In the genomic region with DNA sequence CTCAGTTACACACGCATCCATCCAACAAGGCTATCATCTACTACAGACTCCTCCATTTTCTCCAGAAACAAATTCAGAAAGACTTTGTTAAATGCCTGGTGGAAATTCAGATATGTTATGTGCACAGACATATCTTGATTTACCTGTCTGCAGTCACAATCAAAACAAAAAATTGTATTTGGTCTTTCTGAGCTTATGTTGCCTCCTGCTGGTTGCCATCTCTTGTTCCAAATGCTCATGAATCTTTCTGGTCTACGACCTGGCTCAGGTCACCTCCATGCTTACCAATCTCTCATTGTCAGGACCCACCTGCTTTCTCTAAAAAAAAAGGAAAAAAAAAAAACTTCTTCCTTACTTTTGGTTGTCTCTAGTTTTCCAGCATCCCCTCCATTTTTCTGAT, we compare ENCODE assay signal across 8 cellular contexts.
DNase-seq lines count a peak whose midpoint lies in the region; ATAC-seq and TF ChIP-seq lines count a peak whose summit lies in the region.

No MANE protein-coding gene starts in this region.

- no peak overlapping the region for H3K27ac ChIP-seq in DOHH2 (ENCODE audit: low read depth, low read length)

- H3K9me3 Mint-ChIP-seq in stimulated activated memory B cell treated with anti-CD40 and anti-IgM and Interleukin-4, amounts not matched to agents 10 μg/mL and 1 μg/mL and 100 μg/mL, for 72 hours, result no peaks in the 10 kb centered on the region

- no peak for ATAC-seq in stimulated activated memory B cell treated with anti-CD40 and anti-IgM and Interleukin-4, amounts not matched to agents 10 μg/mL and 1 μg/mL and 100 μg/mL, for 72 hours
- ATAC-seq in HG02852 (IDR thresholded peaks at IDR 0.05; ENCODE audit: unreplicated experiment), result no peak

- H3K4me3 Mint-ChIP-seq in stimulated activated memory B cell treated with anti-CD40 and anti-IgM and Interleukin-4, amounts not matched to agents 10 μg/mL and 1 μg/mL and 100 μg/mL, for 72 hours, result no peak overlapping the region

- H3K4me3 ChIP-seq in DOHH2 (ENCODE audit: low read length) (no peak overlapping the region), NB4 (ENCODE audit: low read depth, low read length) (no peak overlapping the region), cardiac fibroblast (replicated peaks in 1 of 2; ENCODE audit: low read depth in 2 of 2, low read length in 2 of 2) (no peak overlapping the region)

- no peaks in the 10 kb centered on the region for H3K79me2 ChIP-seq in DOHH2 (ENCODE audit: control insufficient read depth, low read length)

- peaks cover 27% of the 10 kb centered on the region for H3K27me3 Mint-ChIP-seq in stimulated activated memory B cell treated with anti-CD40 and anti-IgM and Interleukin-4, amounts not matched to agents 10 μg/mL and 1 μg/mL and 100 μg/mL, for 72 hours

- H3K36me3 Mint-ChIP-seq in stimulated activated memory B cell treated with anti-CD40 and anti-IgM and Interleukin-4, amounts not matched to agents 10 μg/mL and 1 μg/mL and 100 μg/mL, for 72 hours, result no peaks in the 10 kb centered on the region

- no peak overlapping the region for H3K4me2 ChIP-seq in DOHH2 (ENCODE audit: low read length)

- no peaks in the 10 kb centered on the region for H3K36me3 ChIP-seq in DOHH2 (ENCODE audit: control insufficient read depth, low read length)

- H3K9me3 ChIP-seq in DOHH2 (ENCODE audit: control insufficient read depth, insufficient read depth, low read length), result no peaks in the 10 kb centered on the region

- TF ChIP-seq POLR2A in NB4 (IDR thresholded peaks at IDR 0.05; ENCODE audit: extremely low read depth, insufficient read length), result no peak

- H3K27me3 ChIP-seq in DOHH2 (ENCODE audit: control insufficient read depth, low read length), result peaks cover 24% of the 10 kb centered on the region

- no peaks in the 10 kb centered on the region for H3K4me1 Mint-ChIP-seq in stimulated activated memory B cell treated with anti-CD40 and anti-IgM and Interleukin-4, amounts not matched to agents 10 μg/mL and 1 μg/mL and 100 μg/mL, for 72 hours

- DNase-seq in NB4 (ENCODE audit: low read depth) (peak; percentile 46), cardiac fibroblast (ENCODE audit: low read depth in 2 of 2) (peak; percentile 49 to 73), mucosa of gallbladder (ENCODE audit: low spot score) (peak; percentile 32), D341Med (ENCODE audit: low spot score) (no peak), hepatic stellate cell (ENCODE audit: low spot score) (no peak)

- no peaks in the 10 kb centered on the region for H3K4me1 ChIP-seq in DOHH2 (ENCODE audit: control insufficient read depth, low read length)

- H3K9me2 ChIP-seq in DOHH2 (replicated peaks; ENCODE audit: control insufficient read depth, low read length), result no peaks in the 10 kb centered on the region

- TF ChIP-seq CTCF in DOHH2 (IDR thresholded peaks at IDR 0.05; ENCODE audit: low read depth, low read length, poor library complexity, severe bottlenecking) (peak; percentile 63), NB4 (IDR thresholded peaks at IDR 0.05; ENCODE audit: low read depth, low read length) (peak; percentile 48), cardiac fibroblast (IDR thresholded peaks at IDR 0.05; ENCODE audit: low read depth, low read length) (peak; percentile 59)

- H3F3A ChIP-seq in DOHH2 (ENCODE audit: control insufficient read depth, insufficient read depth), result no peaks in the 10 kb centered on the region

- H4K20me1 ChIP-seq in DOHH2 (ENCODE audit: control insufficient read depth, insufficient read depth, low read depth, low read length), result no peaks in the 10 kb centered on the region

- H3K27ac Mint-ChIP-seq in stimulated activated memory B cell treated with anti-CD40 and anti-IgM and Interleukin-4, amounts not matched to agents 10 μg/mL and 1 μg/mL and 100 μg/mL, for 72 hours, result no peak overlapping the region

Comparison
In these comparisons a context has a peak if more than half of its experiments do, and no peak if none do; other contexts are left out.
1. DNase-seq: peak in NB4 (single experiment), cardiac fibroblast (2 of 2) and mucosa of gallbladder (single experiment); none in D341Med (single experiment) and hepatic stellate cell (single experiment).
2. Peak in every context shown above with its lines, with median percentiles within 50 percentile points of each other: CTCF ChIP-seq.